ENCODE assay signal across 20 cellular contexts in genomic region chr4:87018751-87019150, GRCh38.
A peak's percentile ranks its signal among the peaks of the same experiment; 100 is the strongest.
DNase-seq lines count a peak whose midpoint lies in the region; ATAC-seq and TF ChIP-seq lines count a peak whose summit lies in the region.
"Had no signal": no experiment of that assay in that cellular context is flagged by ENCODE, and none has a peak within 500 bp of the region (broad histone marks: within the 10 kb centered on the region; RNA-seq: fewer than 3 reads in every experiment).

No MANE protein-coding gene starts in this region.

- H3K27me3 ChIP-seq in cardiac muscle cell (no peaks in the 10 kb centered on the region), heart right ventricle (no peaks in the 10 kb centered on the region), transverse colon (no peaks in the 10 kb centered on the region)
- H3K27me3 ChIP-seq: ovary had no signal

- ATAC-seq in heart right ventricle = no peak
- peak; percentile 49 for ATAC-seq in activated B cell treated with CpG ODN at 0.5 μM for 24 hours (ENCODE audit: low read depth)
- peak; percentile 58 to 69 for ATAC-seq in naive B cell (ENCODE audit: low read depth in 2 of 2)
- no peak for ATAC-seq in HG03571 (IDR thresholded peaks at IDR 0.05; ENCODE audit: unreplicated experiment)

- H3K9me3 ChIP-seq in cardiac muscle cell (ENCODE audit: low read depth) = no peaks in the 10 kb centered on the region
- H3K9me3 ChIP-seq in heart right ventricle = no peaks in the 10 kb centered on the region
- H3K9me3 ChIP-seq in transverse colon = no peaks in the 10 kb centered on the region
- H3K9me3 ChIP-seq: HAP-1, ovary had no signal

- DNase-seq in cardiac muscle cell (ENCODE audit: low read depth in 1 of 2, low spot score in 1 of 2) = no peak
- DNase-seq in heart right ventricle = no peak
- no peak for DNase-seq in activated B cell treated with CpG ODN at 0.5 μM for 24 hours
- DNase-seq in naive B cell = no peak
- no peak for DNase-seq in transverse colon
- no peak for DNase-seq in AML-193 (lab: John Stamatoyannopoulos, UW)
- DNase-seq in stimulated activated CD4-positive, alpha-beta T cell treated with anti-CD3 and anti-CD28 coated beads, Interleukin-12 subunit alpha, Interleukin-12 subunit beta, amount 100 ng/mL, for 4 hours = no peak
- DNase-seq: activated CD4-positive, alpha-beta T cell treated with anti-CD3 and anti-CD28 coated beads for 4 hours; GDM1; left cardiac atrium; MM.1S; NCI-H2029; NCI-H510A treated with DMSO at 0.1 percent for 48 hours; ovary; SHP77 treated with DMSO at 0.1 percent for 48 hours; stimulated activated naive CD4-positive, alpha-beta T cell treated with Interleukin-2 at 50 U/mL for 16 hours had no signal

- H3K27ac Mint-ChIP-seq in activated B cell treated with CpG ODN at 0.5 μM for 24 hours (peak overlapping the region; percentile 88), naive B cell (peak overlapping the region; percentile 81 to 94 (median 88))

- H3K4me1 ChIP-seq in cardiac muscle cell (ENCODE audit: low read depth) = peaks cover 48% of the 10 kb centered on the region
- peaks cover 14 to 90% (median 80%) of the 10 kb centered on the region in 9 donors for H3K4me1 ChIP-seq in heart right ventricle
- peaks cover 27 to 73% (median 47%) of the 10 kb centered on the region in 4 donors for H3K4me1 ChIP-seq in transverse colon

- H3K36me3 Mint-ChIP-seq in activated B cell treated with CpG ODN at 0.5 μM for 24 hours (ENCODE audit: low read depth) = no peaks in the 10 kb centered on the region
- H3K36me3 Mint-ChIP-seq in naive B cell = no peaks in the 10 kb centered on the region

- H3K27me3 Mint-ChIP-seq in activated B cell treated with CpG ODN at 0.5 μM for 24 hours (no peaks in the 10 kb centered on the region), naive B cell (no peaks in the 10 kb centered on the region)
- H3K27me3 Mint-ChIP-seq: central memory CD8-positive, alpha-beta T cell had no signal

- no peaks in the 10 kb centered on the region for H3K36me3 ChIP-seq in cardiac muscle cell
- H3K36me3 ChIP-seq in heart right ventricle = no peaks in the 10 kb centered on the region
- H3K36me3 ChIP-seq in transverse colon = no peaks in the 10 kb centered on the region
- H3K36me3 ChIP-seq: HAP-1, ovary had no signal

- H3K4me3 ChIP-seq in cardiac muscle cell (no peak overlapping the region), heart right ventricle (no peak overlapping the region), transverse colon (no peak overlapping the region)
- H3K4me3 ChIP-seq: HAP-1, ovary had no signal

- no peak for TF ChIP-seq CTCF in cardiac muscle cell (IDR thresholded peaks at IDR 0.05; ENCODE audit: low read depth, low read length)
- TF ChIP-seq CTCF in heart right ventricle (IDR thresholded peaks at IDR 0.05) = no peak
- TF ChIP-seq CTCF in activated B cell treated with CpG ODN at 0.5 μM for 24 hours (IDR thresholded peaks at IDR 0.05) = no peak
- TF ChIP-seq CTCF in transverse colon (IDR thresholded peaks at IDR 0.05) = no peak

- peaks cover 85% of the 10 kb centered on the region for H3K4me1 Mint-ChIP-seq in activated B cell treated with CpG ODN at 0.5 μM for 24 hours
- peaks cover 50 to 87% (median 72%) of the 10 kb centered on the region in 3 donors for H3K4me1 Mint-ChIP-seq in naive B cell

- H3K4me3 Mint-ChIP-seq in activated B cell treated with CpG ODN at 0.5 μM for 24 hours (peak overlapping the region; percentile 12), naive B cell (peak overlapping the region in 6 of 8 donors; percentile 41 to 89 (median 70))
- H3K4me3 Mint-ChIP-seq: central memory CD8-positive, alpha-beta T cell had no signal

- WGBS in heart right ventricle, 2 donors = 59 to 72% methylated on average over 1 of the region's 1 CpG
- 27 to 46% methylated on average over 1 of the region's 1 CpG for WGBS in transverse colon (ENCODE audit: low coverage in 1 of 2), 2 donors

- CTCF ChIA-PET in activated B cell treated with CpG ODN at 0.5 μM for 24 hours (lab: Charles Lee) = no interaction called here

- TF ChIP-seq POLR2A in transverse colon (IDR thresholded peaks at IDR 0.05) = no peak

- POLR2A ChIA-PET in activated B cell treated with CpG ODN at 0.5 μM for 24 hours (lab: Charles Lee) = interaction anchor here (0.6 to 3.6 kb wide), 9 partner anchors 9 to 83 kb away, joined by 3 to 17 read pairs (median 5); partner anchors contain the start of gene AFF1

- TF ChIP-seq EP300 in transverse colon (IDR thresholded peaks at IDR 0.05; ENCODE audit: low read depth) = no peak

- H3K27ac ChIP-seq in cardiac muscle cell = peak overlapping the region; percentile 73
- peak overlapping the region in 5 of 10 donors; percentile 24 to 93 (median 30) for H3K27ac ChIP-seq in heart right ventricle
- H3K27ac ChIP-seq in transverse colon = peak overlapping the region; percentile 11 to 60 (median 53)
- H3K27ac ChIP-seq: ovary had no signal

- in situ Hi-C loops in transverse colon (cut with MboI; ENCODE audit: low pct_ligation_motif_present in 1 of 4, low pct_unique_long_range_greater_than_20kb in 1 of 4, low sequenced_read_pairs in 3 of 4) = no loop called here

- H3K9me3 Mint-ChIP-seq in activated B cell treated with CpG ODN at 0.5 μM for 24 hours (no peaks in the 10 kb centered on the region), naive B cell (no peaks in the 10 kb centered on the region)
- H3K9me3 Mint-ChIP-seq: central memory CD8-positive, alpha-beta T cell; T-helper 2 cell treated with Interferon-gamma antibody and Interleukin-4, amounts not matched to agents 5 μg/mL and 100 μg/mL, for 36 hours had no signal

- intact Hi-C loops in heart right ventricle (cut with DNase I) (no loop called here), activated B cell treated with CpG ODN at 0.5 μM for 24 hours (cut with micrococcal nuclease) (loop anchor here (1.0 kb wide), 1 partner anchor 9 kb away; no protein-coding TSS in a partner anchor), transverse colon (cut with DNase I; ENCODE audit: low total_unique reads) (no loop called here)

Comparison
In these comparisons a context has a peak if more than half of its experiments do, and no peak if none do; other contexts are left out.
1. ATAC-seq: peak in activated B cell treated with CpG ODN at 0.5 μM for 24 hours (single experiment) and naive B cell (2 of 2); none in heart right ventricle (0 of 8) and HG03571 (single experiment).